Comparison of ENCODE assay signal across 8 cellular contexts in the genomic region with DNA sequence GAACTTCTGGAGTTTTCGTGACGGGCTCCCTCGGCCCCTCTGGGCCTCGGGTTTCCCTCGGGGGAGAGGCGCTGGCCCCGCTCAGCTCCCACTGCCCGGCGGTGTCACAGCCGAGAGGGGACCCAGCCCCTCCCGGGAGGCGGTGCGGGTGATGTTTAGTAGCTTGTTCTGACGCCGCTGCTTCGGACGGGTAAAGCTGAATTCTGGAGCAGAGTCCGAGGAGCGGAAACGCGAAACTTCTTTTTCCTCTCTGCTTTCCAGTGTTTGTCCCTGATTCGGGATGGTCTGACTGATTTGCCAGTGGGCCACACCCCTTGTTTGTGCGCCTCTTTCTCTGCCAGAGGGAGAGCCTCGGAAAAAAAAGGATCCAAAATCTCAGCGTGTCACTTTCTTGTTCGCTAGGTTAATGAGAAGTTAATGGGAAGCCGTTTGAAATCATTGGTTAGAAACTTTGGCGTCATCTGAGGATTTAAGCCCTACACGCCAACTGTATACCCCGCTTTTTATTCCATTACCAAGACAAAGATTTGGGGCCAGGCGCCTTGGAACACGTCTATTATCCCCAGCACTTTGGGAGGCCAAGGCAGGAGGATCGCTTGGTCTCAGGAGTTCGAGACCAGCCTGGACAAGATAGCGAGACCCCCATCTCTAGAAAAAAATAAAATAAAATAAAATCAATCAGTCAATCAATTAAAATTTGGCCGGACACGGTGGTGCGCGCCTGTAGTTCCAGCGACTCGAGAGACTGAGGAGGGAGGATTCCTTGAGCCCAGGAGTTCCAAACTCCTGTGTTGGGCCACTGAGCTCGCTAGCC. TPM values are rescaled to one million over a fixed set of nuclear protein-coding genes. Genes with fewer than 3 reads are reported as not detected.
DNase-seq lines count a peak whose midpoint lies in the region; ATAC-seq and TF ChIP-seq lines count a peak whose summit lies in the region.

No MANE protein-coding gene starts in this region.

- ATAC-seq in GM21786 (IDR thresholded peaks at IDR 0.05; ENCODE audit: unreplicated experiment) (peak; percentile 10), upper lobe of right lung (peak; percentile 47), HG03469 (IDR thresholded peaks at IDR 0.05; ENCODE audit: unreplicated experiment) (no peak)
- peak; percentile 8 for ATAC-seq in activated CD8-positive, alpha-beta T cell treated with anti-CD3 and anti-CD28 coated beads for 36 hours

- peak overlapping the region; percentile 92 for H3K27ac ChIP-seq in muscle layer of duodenum (ENCODE audit: low read length)
- H3K27ac ChIP-seq in upper lobe of right lung = peak overlapping the region; percentile 82

- peaks cover 0 to 5% of the 10 kb centered on the region in 2 donors for H3K36me3 ChIP-seq in muscle layer of duodenum (ENCODE audit: control insufficient read depth in 1 of 2, insufficient read depth in 2 of 2, low read length in 2 of 2)
- H3K36me3 ChIP-seq in upper lobe of right lung = no peaks in the 10 kb centered on the region

- H3K4me3 Mint-ChIP-seq in activated CD8-positive, alpha-beta T cell treated with anti-CD3 and anti-CD28 coated beads for 36 hours = peak overlapping the region; percentile 95

- H3K27ac Mint-ChIP-seq in activated CD8-positive, alpha-beta T cell treated with anti-CD3 and anti-CD28 coated beads for 36 hours = peak overlapping the region; percentile 3

- H3K4me1 ChIP-seq in muscle layer of duodenum (ENCODE audit: control insufficient read depth in 1 of 2, insufficient read depth in 2 of 2, low read length in 2 of 2) = peaks cover 0 to 7% of the 10 kb centered on the region in 2 donors
- H3K4me1 ChIP-seq in upper lobe of right lung = peaks cover 21% of the 10 kb centered on the region

- no peak for TF ChIP-seq CTCF in activated CD8-positive, alpha-beta T cell treated with anti-CD3 and anti-CD28 coated beads for 36 hours (IDR thresholded peaks at IDR 0.05)
- no peak for TF ChIP-seq CTCF in upper lobe of right lung (IDR thresholded peaks at IDR 0.05)

- H3K9me3 ChIP-seq in muscle layer of duodenum (ENCODE audit: control insufficient read depth in 1 of 2, low read length in 2 of 2) = no peaks in the 10 kb centered on the region
- no peaks in the 10 kb centered on the region for H3K9me3 ChIP-seq in upper lobe of right lung

- CTCF ChIA-PET in activated CD8-positive, alpha-beta T cell treated with anti-CD3 and anti-CD28 coated beads for 36 hours (lab: Charles Lee) = interaction anchor here (1.6 kb wide), 1 partner anchor 53 kb away, joined by 4 read pairs; no protein-coding TSS in a partner anchor

- peak overlapping the region; percentile 80 to 90 for H3K4me3 ChIP-seq in muscle layer of duodenum (ENCODE audit: low read depth in 1 of 2, low read length in 2 of 2)
- H3K4me3 ChIP-seq in upper lobe of right lung = peak overlapping the region; percentile 82

- H3K27me3 ChIP-seq in muscle layer of duodenum (ENCODE audit: low read depth, low read length) (no peaks in the 10 kb centered on the region), upper lobe of right lung (no peaks in the 10 kb centered on the region)

- peak; percentile 59 for DNase-seq in DMS 273 (lab: John Stamatoyannopoulos, UW; ENCODE audit: unreplicated experiment)
- DNase-seq in NAMALWA (ENCODE audit: low spot score) = peak; percentile 46
- peak; percentile 41 for DNase-seq in activated CD8-positive, alpha-beta T cell treated with anti-CD3 and anti-CD28 coated beads for 36 hours
- peak; percentile 64 for DNase-seq in fibroblast of gingiva (ENCODE audit: low read depth)
- DNase-seq in upper lobe of right lung = peak; percentile 82

- H3K27me3 Mint-ChIP-seq in activated CD8-positive, alpha-beta T cell treated with anti-CD3 and anti-CD28 coated beads for 36 hours = no peaks in the 10 kb centered on the region

- peaks cover 32% of the 10 kb centered on the region for H3K4me1 Mint-ChIP-seq in activated CD8-positive, alpha-beta T cell treated with anti-CD3 and anti-CD28 coated beads for 36 hours (ENCODE audit: low read depth)

- intact Hi-C loops in activated CD8-positive, alpha-beta T cell treated with anti-CD3 and anti-CD28 coated beads for 36 hours (cut with micrococcal nuclease) = no loop called here
- intact Hi-C loops in upper lobe of right lung (cut with DNase I) = no loop called here

- H3K36me3 Mint-ChIP-seq in activated CD8-positive, alpha-beta T cell treated with anti-CD3 and anti-CD28 coated beads for 36 hours (ENCODE audit: low read depth) = peaks cover 13% of the 10 kb centered on the region

- H3K9me3 Mint-ChIP-seq in activated CD8-positive, alpha-beta T cell treated with anti-CD3 and anti-CD28 coated beads for 36 hours = no peaks in the 10 kb centered on the region

- POLR2A ChIA-PET in activated CD8-positive, alpha-beta T cell treated with anti-CD3 and anti-CD28 coated beads for 36 hours (lab: Charles Lee) = interaction anchor here (6.3 kb wide), 1 partner anchor 13 kb away, joined by 48 read pairs; a partner anchor contains a TSS

RNA-seq across cellular contexts. Expression of a gene that starts 0.8 kb away (rescaled TPM):
- 1 to 10 TPM; 5.6 to 6.0 TPM for total RNA-seq in activated CD8-positive, alpha-beta T cell treated with anti-CD3 and anti-CD28 coated beads for 36 hours
- total RNA-seq in upper lobe of right lung = 16.3 TPM

RNA-seq across cellular contexts. Expression of a gene that starts 14.4 kb away (rescaled TPM):
- 10 to 100 TPM; 56.9 to 62.9 TPM for total RNA-seq in activated CD8-positive, alpha-beta T cell treated with anti-CD3 and anti-CD28 coated beads for 36 hours
- total RNA-seq in upper lobe of right lung = 15.2 TPM

RNA-seq across cellular contexts. Expression of a gene that starts 14.5 kb away (rescaled TPM):
- 10 to 100 TPM; 64.4 to 64.8 TPM for total RNA-seq in activated CD8-positive, alpha-beta T cell treated with anti-CD3 and anti-CD28 coated beads for 36 hours
- total RNA-seq in upper lobe of right lung = 1.0 TPM

RNA-seq across cellular contexts. Expression of a gene that starts 34.6 kb away (rescaled TPM):
- total RNA-seq in activated CD8-positive, alpha-beta T cell treated with anti-CD3 and anti-CD28 coated beads for 36 hours = under 1 TPM; 0.29 to 0.36 TPM
- total RNA-seq in upper lobe of right lung = not detected

RNA-seq across cellular contexts. Expression of a gene that starts 56.6 kb away (rescaled TPM):
- not detected for total RNA-seq in activated CD8-positive, alpha-beta T cell treated with anti-CD3 and anti-CD28 coated beads for 36 hours
- 0.61 TPM for total RNA-seq in upper lobe of right lung

Comparison
In these comparisons a context has a peak if more than half of its experiments do, and no peak if none do; other contexts are left out.
1. RNA of a gene that starts 14.5 kb away (total RNA-seq): 64.4 to 64.8 TPM in activated CD8-positive, alpha-beta T cell treated with anti-CD3 and anti-CD28 coated beads for 36 hours; 1.0 TPM in upper lobe of right lung (single experiment); every median in the first group is over 10 times any median in the second.
2. Peak in every context shown above with its lines, with median percentiles within 50 percentile points of each other: DNase-seq.